In genomic region chr11:31802990-31803812, GRCh38 we compare ENCODE assay signal across 13 cellular contexts. TPM values are rescaled to one million over a fixed set of nuclear protein-coding genes. Genes with fewer than 3 reads are reported as not detected.
A peak's percentile ranks its signal among the peaks of the same experiment; 100 is the strongest.
DNase-seq lines count a peak whose midpoint lies in the region; ATAC-seq lines count a peak whose summit lies in the region.
"Had no signal": no experiment of that assay in that cellular context is flagged by ENCODE, and none has a peak within 500 bp of the region (broad histone marks: within the 10 kb centered on the region; RNA-seq: fewer than 3 reads in every experiment).

No MANE protein-coding gene starts in this region.

- peak overlapping the region; percentile 48 for H3K23ac ChIP-seq in trophoblast cell (ENCODE audit: low read length)

- peaks cover 25% of the 10 kb centered on the region for H3K4me1 Mint-ChIP-seq in activated CD8-positive, alpha-beta memory T cell treated with anti-CD3 and anti-CD28 coated beads, Interleukin-2, amount 10 ng/mL, durations not matched to agents 7 days and 5 days

- peaks cover 6% of the 10 kb centered on the region for H3K36me3 Mint-ChIP-seq in activated CD8-positive, alpha-beta memory T cell treated with anti-CD3 and anti-CD28 coated beads, Interleukin-2, amount 10 ng/mL, durations not matched to agents 7 days and 5 days

- no peak overlapping the region for H2AFZ ChIP-seq in trophoblast cell (ENCODE audit: insufficient read depth, low read length, poor library complexity)

- no CpG with 5 or more reads among the region's 24 CpGs for WGBS in trophoblast cell (ENCODE audit: extremely low coverage, insufficient coverage, insufficient read length)

- peaks cover 91% of the 10 kb centered on the region for H3K27me3 Mint-ChIP-seq in activated CD8-positive, alpha-beta memory T cell treated with anti-CD3 and anti-CD28 coated beads, Interleukin-2, amount 10 ng/mL, durations not matched to agents 7 days and 5 days

- no peak for ATAC-seq in activated CD8-positive, alpha-beta memory T cell treated with anti-CD3 and anti-CD28 coated beads, Interleukin-2, amount 10 ng/mL, durations not matched to agents 7 days and 5 days
- ATAC-seq in GM18519 (IDR thresholded peaks at IDR 0.05; ENCODE audit: low FRiP score, unreplicated experiment) = no peak

- H4K8ac ChIP-seq in trophoblast cell (ENCODE audit: low read depth, low read length) = no peak overlapping the region

- CTCF ChIA-PET in activated CD8-positive, alpha-beta memory T cell treated with anti-CD3 and anti-CD28 coated beads, Interleukin-2, amount 10 ng/mL, durations not matched to agents 7 days and 5 days (lab: Charles Lee) = no interaction called here

- peak overlapping the region; percentile 84 for H3K4me3 ChIP-seq in endocrine pancreas (ENCODE audit: control insufficient read depth, insufficient read depth, low read length)
- peak overlapping the region; percentile 46 for H3K4me3 ChIP-seq in trophoblast cell (ENCODE audit: low read depth, low read length)
- H3K4me3 ChIP-seq: upper lobe of left lung had no signal

- H3K4me2 ChIP-seq in trophoblast cell (ENCODE audit: low read length) = no peak overlapping the region

- H4K12ac ChIP-seq in trophoblast cell (ENCODE audit: low read depth, low read length) = no peak overlapping the region

- H3K36me3 ChIP-seq in endocrine pancreas (ENCODE audit: control insufficient read depth, insufficient read depth, low read length) = peaks cover 20% of the 10 kb centered on the region
- H3K36me3 ChIP-seq in trophoblast cell (ENCODE audit: control insufficient read depth in 1 of 2, insufficient read depth in 2 of 2, low read length in 2 of 2) = no peaks in the 10 kb centered on the region
- H3K36me3 ChIP-seq: upper lobe of left lung had no signal

- no peak overlapping the region for H3K14ac ChIP-seq in trophoblast cell (ENCODE audit: low read length)

- no peak overlapping the region for H3K4me3 Mint-ChIP-seq in activated CD8-positive, alpha-beta memory T cell treated with anti-CD3 and anti-CD28 coated beads, Interleukin-2, amount 10 ng/mL, durations not matched to agents 7 days and 5 days

- H3K9ac ChIP-seq in endocrine pancreas (ENCODE audit: control insufficient read depth, insufficient read depth, low read length) (peak overlapping the region; percentile 90), trophoblast cell (ENCODE audit: low read length) (no peak overlapping the region)

- H2BK12ac ChIP-seq in trophoblast cell (ENCODE audit: low read length) = no peak overlapping the region

- H3K18ac ChIP-seq in trophoblast cell (ENCODE audit: low read length) = no peak overlapping the region

- H3K9me3 ChIP-seq in endocrine pancreas (ENCODE audit: control insufficient read depth, low read length) (no peaks in the 10 kb centered on the region), trophoblast cell (ENCODE audit: insufficient read depth, low read depth, low read length) (peaks cover 7% of the 10 kb centered on the region)

- no peak overlapping the region for H3K4ac ChIP-seq in trophoblast cell (ENCODE audit: low read depth, low read length)

- no peak overlapping the region for H2BK120ac ChIP-seq in trophoblast cell (ENCODE audit: insufficient read depth, low read length, poor library complexity)

- H3K79me1 ChIP-seq in trophoblast cell (ENCODE audit: low read length) = no peaks in the 10 kb centered on the region

- peaks cover 8% of the 10 kb centered on the region for H3K4me1 ChIP-seq in endocrine pancreas (ENCODE audit: control insufficient read depth, insufficient read depth, low read length)
- peaks cover 10 to 12% of the 10 kb centered on the region in 2 experiments for H3K4me1 ChIP-seq in trophoblast cell (ENCODE audit: control insufficient read depth in 1 of 2, insufficient read depth in 2 of 2, low read length in 2 of 2)

- no peak overlapping the region for H4K91ac ChIP-seq in trophoblast cell (ENCODE audit: low read depth, low read length)

- H2BK5ac ChIP-seq in trophoblast cell (ENCODE audit: low read depth, low read length, poor library complexity) = no peak overlapping the region

- H3K79me2 ChIP-seq in trophoblast cell (ENCODE audit: control insufficient read depth, insufficient read depth, low read length, poor library complexity) = no peaks in the 10 kb centered on the region

- H3K27ac ChIP-seq in trophoblast cell (ENCODE audit: low read depth, low read length) = no peak overlapping the region
- H3K27ac ChIP-seq: upper lobe of left lung had no signal

- peaks cover 3% of the 10 kb centered on the region for H3K9me3 Mint-ChIP-seq in activated CD8-positive, alpha-beta memory T cell treated with anti-CD3 and anti-CD28 coated beads, Interleukin-2, amount 10 ng/mL, durations not matched to agents 7 days and 5 days (ENCODE audit: low read depth)

- H3K27me3 ChIP-seq in endocrine pancreas (ENCODE audit: control insufficient read depth, insufficient read depth, low read length) (no peaks in the 10 kb centered on the region), trophoblast cell (ENCODE audit: insufficient read depth, low read length) (peaks cover 88% of the 10 kb centered on the region)

- no peak overlapping the region for H2AK5ac ChIP-seq in trophoblast cell (ENCODE audit: low read length)

- H3K27ac Mint-ChIP-seq in activated CD8-positive, alpha-beta memory T cell treated with anti-CD3 and anti-CD28 coated beads, Interleukin-2, amount 10 ng/mL, durations not matched to agents 7 days and 5 days = peak overlapping the region; percentile 42

- no peak for DNase-seq in activated CD8-positive, alpha-beta memory T cell treated with anti-CD3 and anti-CD28 coated beads, Interleukin-2, amount 10 ng/mL, durations not matched to agents 7 days and 5 days
- DNase-seq in activated CD8-positive, alpha-beta memory T cell treated with anti-CD3 and anti-CD28 coated beads, Interleukin-2, amount 50 U/mL, for 48 hours = no peak
- DNase-seq in OCI-M1 (lab: John Stamatoyannopoulos, UW) (peak; percentile 23), trophoblast cell (no peak), SW480 (ENCODE audit: low spot score) (no peak), DMS153 (lab: John Stamatoyannopoulos, UW) (no peak)
- DNase-seq: activated CD4-positive, alpha-beta T cell treated with anti-CD3 and anti-CD28 coated beads for 1 hour; MM.1S; NCI-H446 treated with DMSO at 0.1 percent for 48 hours had no signal

RNA-seq across cellular contexts. Expression of gene PAX6, which starts 7.9 kb away (rescaled TPM):
- not detected for total RNA-seq in activated CD8-positive, alpha-beta memory T cell treated with anti-CD3 and anti-CD28 coated beads, Interleukin-2, amount 10 ng/mL, durations not matched to agents 7 days and 5 days
- not detected in 2 replicates for polyA plus RNA-seq in trophoblast cell (2013)
- total RNA-seq: upper lobe of left lung had no signal
- polyA plus RNA-seq: AG04450 had no signal
